1 cellular context compared by ENCODE assay signal in the genomic region with DNA sequence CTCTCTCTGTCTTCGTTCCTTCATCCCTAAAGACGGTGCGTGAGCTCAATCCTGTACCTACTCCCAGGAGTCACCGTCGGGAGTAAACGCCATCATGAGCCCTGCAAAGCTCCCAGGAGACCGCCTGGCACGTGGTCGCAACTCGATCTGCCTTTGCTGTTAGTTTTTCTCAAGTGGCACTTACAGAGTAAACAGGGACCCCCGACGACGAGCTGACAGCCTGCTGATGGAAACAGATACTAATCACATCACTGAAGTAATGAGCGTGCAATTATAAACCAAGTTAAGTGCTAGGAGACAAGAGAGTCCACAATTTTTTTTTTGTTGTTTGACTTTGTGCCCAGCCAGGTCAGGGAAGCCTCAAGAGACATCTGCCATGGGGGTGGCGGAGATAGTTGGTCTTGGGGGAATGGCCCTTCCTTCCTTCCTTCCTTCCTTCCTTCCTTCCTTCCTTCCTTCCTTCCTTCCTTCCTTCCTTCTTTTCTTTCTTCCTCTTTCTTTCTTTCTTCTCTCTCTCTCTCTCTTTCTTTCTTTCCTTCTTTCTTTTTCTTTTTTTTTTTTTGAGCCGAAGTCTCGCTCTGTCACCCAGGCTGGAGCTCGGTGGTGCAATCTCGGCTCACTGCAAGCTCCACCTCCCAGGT.
A peak's percentile ranks its signal among the peaks of the same experiment; 100 is the strongest.
TF ChIP-seq lines count a peak whose summit lies in the region.

No MANE protein-coding gene starts in this region.

TF ChIP-seq in H1, 55 proteins besides CTCF, POLR2A, EP300 and RAD21:
- TF ChIP-seq, protein P1, sequence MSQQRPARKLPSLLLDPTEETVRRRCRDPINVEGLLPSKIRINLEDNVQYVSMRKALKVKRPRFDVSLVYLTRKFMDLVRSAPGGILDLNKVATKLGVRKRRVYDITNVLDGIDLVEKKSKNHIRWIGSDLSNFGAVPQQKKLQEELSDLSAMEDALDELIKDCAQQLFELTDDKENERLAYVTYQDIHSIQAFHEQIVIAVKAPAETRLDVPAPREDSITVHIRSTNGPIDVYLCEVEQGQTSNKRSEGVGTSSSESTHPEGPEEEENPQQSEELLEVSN (IDR thresholded peaks at IDR 0.05): peak; percentile 69; the same call in 1 of the 2 replicates
- TF ChIP-seq, protein P2, sequence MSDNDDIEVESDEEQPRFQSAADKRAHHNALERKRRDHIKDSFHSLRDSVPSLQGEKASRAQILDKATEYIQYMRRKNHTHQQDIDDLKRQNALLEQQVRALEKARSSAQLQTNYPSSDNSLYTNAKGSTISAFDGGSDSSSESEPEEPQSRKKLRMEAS (IDR thresholded peaks at IDR 0.05): peak; percentile 78
- no peak for TF ChIP-seq SP1 (IDR thresholded peaks at IDR 0.05; ENCODE audit: low read depth, low read length)
